ENCODE assay signal across 23 cellular contexts in genomic region chr3:129173206-129173605, GRCh38. TPM values are rescaled to one million over a fixed set of nuclear protein-coding genes. Genes with fewer than 3 reads are reported as not detected.
DNase-seq lines count a peak whose midpoint lies in the region; ATAC-seq lines count a peak whose summit lies in the region.
"Had no signal": no experiment of that assay in that cellular context is flagged by ENCODE, and none has a peak within 500 bp of the region (broad histone marks: within the 10 kb centered on the region; RNA-seq: fewer than 3 reads in every experiment).

No MANE protein-coding gene starts in this region.

- H3K36me3 Mint-ChIP-seq in activated naive CD4-positive, alpha-beta T cell treated with anti-CD3 and anti-CD28 coated beads, Interleukin-2, amount 50 U/mL, for 24 hours: peaks cover 26% of the 10 kb centered on the region
- H3K36me3 Mint-ChIP-seq in T-cell: peaks cover 52% of the 10 kb centered on the region

- no peaks in the 10 kb centered on the region for H3K9me3 ChIP-seq in skeletal muscle satellite cell (replicated peaks; ENCODE audit: low read length)
- H3K9me3 ChIP-seq: A549; BLaER1 treated with 17β-estradiol and CSF1 and Interleukin-3, amounts not matched to agents 10 nM and 100 nM; esophagus squamous epithelium; suprapubic skin; vagina had no signal

- no peaks in the 10 kb centered on the region for H3K9me3 Mint-ChIP-seq in activated naive CD4-positive, alpha-beta T cell treated with anti-CD3 and anti-CD28 coated beads, Interleukin-2, amount 50 U/mL, for 24 hours
- no peaks in the 10 kb centered on the region for H3K9me3 Mint-ChIP-seq in T-cell

- peaks cover 76% of the 10 kb centered on the region for H3K4me1 Mint-ChIP-seq in activated naive CD4-positive, alpha-beta T cell treated with anti-CD3 and anti-CD28 coated beads, Interleukin-2, amount 50 U/mL, for 24 hours
- H3K4me1 Mint-ChIP-seq in T-cell: peaks cover 66 to 67% (median 67%) of the 10 kb centered on the region in 3 donors

- peaks cover 53% of the 10 kb centered on the region for H3K36me3 ChIP-seq in skeletal muscle satellite cell (ENCODE audit: insufficient read depth, low read length)

- CTCF ChIA-PET in T-cell (lab: Charles Lee): interaction anchor here in 1 of 2 donors (0.6 kb wide), 1 partner anchor 52 kb away, joined by 4 read pairs; the partner anchor contains the start of gene RAB43

- H3K4me3 Mint-ChIP-seq in activated naive CD4-positive, alpha-beta T cell treated with anti-CD3 and anti-CD28 coated beads, Interleukin-2, amount 50 U/mL, for 24 hours: peak overlapping the region; percentile 71
- H3K4me3 Mint-ChIP-seq in T-cell: peak overlapping the region in 2 of 3 donors; percentile 17 to 36

- POLR2A ChIA-PET in T-cell (lab: Charles Lee): no interaction called here

- peak overlapping the region; percentile 10 for H3K9ac ChIP-seq in skeletal muscle satellite cell (ENCODE audit: low read depth, low read length)

- intact Hi-C loops in left ventricle myocardium superior (cut with micrococcal nuclease): no loop called here

- peak overlapping the region; percentile 62 for H3K27ac Mint-ChIP-seq in activated naive CD4-positive, alpha-beta T cell treated with anti-CD3 and anti-CD28 coated beads, Interleukin-2, amount 50 U/mL, for 24 hours
- H3K27ac Mint-ChIP-seq in T-cell: peak overlapping the region in 1 of 2 donors; percentile 52

- no peak overlapping the region for H3K4me3 ChIP-seq in skeletal muscle satellite cell (ENCODE audit: low read length)
- H3K4me3 ChIP-seq: A549; BLaER1 treated with 17β-estradiol and CSF1 and Interleukin-3, amounts not matched to agents 10 nM and 100 nM; esophagus squamous epithelium; suprapubic skin; vagina had no signal

- peaks cover 20% of the 10 kb centered on the region for H3K4me1 ChIP-seq in skeletal muscle satellite cell (ENCODE audit: control insufficient read depth, insufficient read depth, low read length)

- no peaks in the 10 kb centered on the region for H3K27me3 Mint-ChIP-seq in activated naive CD4-positive, alpha-beta T cell treated with anti-CD3 and anti-CD28 coated beads, Interleukin-2, amount 50 U/mL, for 24 hours
- no peaks in the 10 kb centered on the region for H3K27me3 Mint-ChIP-seq in T-cell

- ATAC-seq in T-cell (replicated peaks in 1 of 4): no peak
- peak; percentile 47 for ATAC-seq in left ventricle myocardium superior
- no peak for ATAC-seq in HG02981 (IDR thresholded peaks at IDR 0.05; ENCODE audit: unreplicated experiment)
- ATAC-seq: A549 had no signal

- no peaks in the 10 kb centered on the region for H3K27me3 ChIP-seq in skeletal muscle satellite cell (ENCODE audit: control insufficient read depth, insufficient read depth, low read length)
- H3K27me3 ChIP-seq: BLaER1 treated with 17β-estradiol and CSF1 and Interleukin-3, amounts not matched to agents 10 nM and 100 nM; esophagus squamous epithelium; suprapubic skin; vagina had no signal

- DNase-seq in activated naive CD4-positive, alpha-beta T cell treated with Interleukin-2 at 50 U/mL for 16 hours: no peak
- DNase-seq in T-cell (no peak), left ventricle myocardium superior (no peak), OCI-M2 (lab: John Stamatoyannopoulos, UW; ENCODE audit: unreplicated experiment) (no peak)
- DNase-seq in activated CD8-positive, alpha-beta memory T cell treated with anti-CD3 and anti-CD28 coated beads, Interleukin-2, amount 50 U/mL, for 4 hours: no peak
- DNase-seq: amygdala; cerebellar nuclear complex; DMS 273 treated with DMSO at 0.1 percent for 48 hours; effector memory CD4-positive, alpha-beta T cell; esophagus squamous epithelium; midbrain; NCI-H1417; NCI-H2107; NCI-H510A treated with DMSO at 0.1 percent for 48 hours; RPMI8226; stimulated activated CD4-positive, alpha-beta T cell treated with anti-CD3 and anti-CD28 coated beads, Interleukin-15, amount 100 ng/mL, for 24 hours had no signal

- H3K4me2 ChIP-seq in skeletal muscle satellite cell (ENCODE audit: low read length): peak overlapping the region; percentile 18

RNA-seq across cellular contexts. Expression of gene CNBP, which starts 10.5 kb away (rescaled TPM):
- total RNA-seq in T-cell (100 to 1,000 TPM; 280 to 382 (median 356) TPM), left ventricle myocardium superior (531 TPM)
- 232 and 240 TPM in 2 replicates for total RNA-seq in skeletal muscle satellite cell (2012; rRNA removed)

RNA-seq across cellular contexts. Expression of gene ISY1, which starts 12.3 kb away (rescaled TPM):
- total RNA-seq in T-cell: 10 to 100 TPM; 34.8 to 42.0 (median 35.9) TPM
- total RNA-seq in left ventricle myocardium superior: 25.9 TPM
- 16.6 and 21.0 TPM in 2 replicates for total RNA-seq in skeletal muscle satellite cell (2012; rRNA removed)

RNA-seq across cellular contexts. Expression of gene RAB43, which starts 51.6 kb away (rescaled TPM):
- 10 to 100 TPM; 53.8 to 96.9 (median 77.6) TPM for total RNA-seq in T-cell
- 3.3 TPM for total RNA-seq in left ventricle myocardium superior
- total RNA-seq in skeletal muscle satellite cell (2012; rRNA removed): 9.2 and 10.4 TPM in 2 replicates

Comparison
In these comparisons a context has a peak if more than half of its experiments do, and no peak if none do; other contexts are left out.
1. RNA of gene RAB43, which starts 51.6 kb away (total RNA-seq): 53.8 to 96.9 TPM in T-cell; 3.3 TPM in left ventricle myocardium superior (single experiment); every median in the first group is over 10 times any median in the second.